ENCODE assay signal across 18 cellular contexts in genomic region chr6:64776359-64776758, GRCh38.
DNase-seq lines count a peak whose midpoint lies in the region; ATAC-seq, FAIRE-seq and TF ChIP-seq lines count a peak whose summit lies in the region.
"Had no signal": no experiment of that assay in that cellular context is flagged by ENCODE, and none has a peak within 500 bp of the region (broad histone marks: within the 10 kb centered on the region; RNA-seq: fewer than 3 reads in every experiment).

No MANE protein-coding gene starts in this region.

- no peak overlapping the region for H3K27ac ChIP-seq in HepG2 (ENCODE audit: extremely low read length, insufficient read depth, low read length)
- no peak overlapping the region for H3K27ac ChIP-seq in right lobe of liver
- H3K27ac ChIP-seq in SK-N-MC, result peak overlapping the region; percentile 63; the same call in 1 of the 2 replicates
- no peak overlapping the region for H3K27ac ChIP-seq in neuronal stem cell (replicated peaks; ENCODE audit: low read length)
- H3K27ac ChIP-seq: 22Rv1; BLaER1 treated with 17β-estradiol and CSF1 and Interleukin-3, amounts not matched to agents 10 nM and 100 nM had no signal

- H4K20me1 ChIP-seq in HepG2 (ENCODE audit: insufficient read depth, low read length), result no peaks in the 10 kb centered on the region
- H4K20me1 ChIP-seq: BLaER1 treated with 17β-estradiol and CSF1 and Interleukin-3, amounts not matched to agents 10 nM and 100 nM had no signal

- H3K23ac ChIP-seq in neuronal stem cell (ENCODE audit: low read depth, low read length, poor library complexity), result no peak overlapping the region

- TF ChIP-seq EP300 in HepG2 (IDR thresholded peaks at IDR 0.05; ENCODE audit: low read depth in 2 of 2, low read length in 2 of 2) (no peak), HepG2 (CRISPR knock-in tag; IDR thresholded peaks at IDR 0.05; ENCODE audit: borderline replicate concordance) (no peak)

- no TSS peak for BruUV-seq in HepG2 (replicated peaks; lab: Mats Ljungman, UMichigan)

- H3K18ac ChIP-seq in neuronal stem cell (ENCODE audit: low read length), result no peak overlapping the region

- POLR2A ChIA-PET in HepG2 (lab: Yijun Ruan, JAX), result no interaction called here

- H3K4me3 ChIP-seq in HepG2 (replicated peaks in 1 of 3; ENCODE audit: insufficient read depth in 1 of 3, low read depth in 2 of 3, low read length in 3 of 3) (no peak overlapping the region), right lobe of liver (no peak overlapping the region), SK-N-MC (peak overlapping the region; percentile 51), neuronal stem cell (ENCODE audit: low read length in 2 of 2) (no peak overlapping the region)
- H3K4me3 ChIP-seq: BLaER1 treated with 17β-estradiol and CSF1 and Interleukin-3, amounts not matched to agents 10 nM and 100 nM; GM12878 had no signal

- no peak overlapping the region for H3K4ac ChIP-seq in neuronal stem cell (ENCODE audit: low read length)

- ATAC-seq in HepG2 (no peak), right lobe of liver (no peak)
- ATAC-seq: GM12878 had no signal

- no peak for FAIRE-seq in HepG2 (lab: Jason Lieb, UNC)
- FAIRE-seq: GM12878, H1 had no signal

- no peak overlapping the region for H2BK12ac ChIP-seq in neuronal stem cell (ENCODE audit: low read length)

- H2AFZ ChIP-seq in HepG2 (ENCODE audit: low read length) (no peak overlapping the region), neuronal stem cell (ENCODE audit: low read length) (peak overlapping the region; percentile 12)

- no peak overlapping the region for H2BK120ac ChIP-seq in neuronal stem cell (ENCODE audit: low read depth, low read length)

- intact Hi-C loops in HepG2 (cut with micrococcal nuclease; ENCODE audit: unreplicated experiment) (no loop called here), right lobe of liver (cut with DNase I) (no loop called here)

- 7% methylated on average over 1 of the region's 1 CpG for WGBS in HepG2 (ENCODE audit: low lambda C conversion rate)
- 70% methylated on average over 1 of the region's 1 CpG for WGBS in right lobe of liver (ENCODE audit: insufficient coverage, low coverage, low lambda C conversion rate, missing lambda C conversion rate)
- no CpG with 5 or more reads among the region's 1 CpG for WGBS in neuronal stem cell (ENCODE audit: extremely low coverage in 2 of 2, insufficient read length in 2 of 2, insufficient replicate concordance in 1 of 2), 2 donors

- H3K27me3 ChIP-seq in HepG2 (ENCODE audit: control insufficient read depth in 1 of 2, insufficient read depth in 2 of 2, low read length in 2 of 2), result no peaks in the 10 kb centered on the region
- H3K27me3 ChIP-seq in right lobe of liver, result no peaks in the 10 kb centered on the region
- H3K27me3 ChIP-seq in neuronal stem cell (ENCODE audit: control insufficient read depth in 3 of 3, insufficient read depth in 3 of 3, low read depth in 1 of 3, low read length in 3 of 3), result no peaks in the 10 kb centered on the region
- H3K27me3 ChIP-seq: BLaER1 treated with 17β-estradiol and CSF1 and Interleukin-3, amounts not matched to agents 10 nM and 100 nM had no signal

- no peak overlapping the region for H2BK15ac ChIP-seq in neuronal stem cell (ENCODE audit: low read length)

- no peak overlapping the region for H2BK5ac ChIP-seq in neuronal stem cell (ENCODE audit: low read length)

- TF ChIP-seq CTCF in HepG2 (CRISPR knock-in tag; IDR thresholded peaks at IDR 0.05) (no peak), right lobe of liver (IDR thresholded peaks at IDR 0.05) (no peak)

- in situ Hi-C loops in HepG2 (cut with HindIII; ENCODE audit: extremely low pct_ligation_motif_present, low pct_unique_long_range_greater_than_20kb), result no loop called here

- no peak overlapping the region for H3K14ac ChIP-seq in neuronal stem cell (ENCODE audit: low read length)

- H3K36me3 ChIP-seq in HepG2 (replicated peaks in 1 of 2; ENCODE audit: control insufficient read depth in 1 of 2, insufficient read depth in 2 of 2, low read length in 2 of 2), result no peaks in the 10 kb centered on the region
- no peaks in the 10 kb centered on the region for H3K36me3 ChIP-seq in right lobe of liver
- H3K36me3 ChIP-seq in SK-N-MC (ENCODE audit: insufficient read depth, low read length), result no peaks in the 10 kb centered on the region
- no peaks in the 10 kb centered on the region for H3K36me3 ChIP-seq in neuronal stem cell (replicated peaks in 1 of 2; ENCODE audit: control insufficient read depth in 2 of 2, insufficient read depth in 2 of 2, low read length in 2 of 2)
- H3K36me3 ChIP-seq: BLaER1 treated with 17β-estradiol and CSF1 and Interleukin-3, amounts not matched to agents 10 nM and 100 nM had no signal

- H3K9ac ChIP-seq in HepG2 (ENCODE audit: insufficient read depth, low read depth, low read length) (no peak overlapping the region), SK-N-MC (ENCODE audit: insufficient read length) (no peak overlapping the region), neuronal stem cell (ENCODE audit: low read depth, low read length, poor library complexity) (no peak overlapping the region)
- H3K9ac ChIP-seq: BLaER1 treated with 17β-estradiol and CSF1 and Interleukin-3, amounts not matched to agents 10 nM and 100 nM had no signal

- no peak overlapping the region for H4K8ac ChIP-seq in neuronal stem cell (ENCODE audit: low read depth, low read length)

- no peaks in the 10 kb centered on the region for H3K79me2 ChIP-seq in HepG2 (ENCODE audit: insufficient read depth, low read length)

- CTCF ChIA-PET in HepG2 (lab: Yijun Ruan, JAX; ENCODE audit: low intra/inter-chr PET ratio, low total read pairs), result no interaction called here

- no peak overlapping the region for H2AK5ac ChIP-seq in neuronal stem cell (ENCODE audit: low read depth, low read length)

- H3K79me1 ChIP-seq in neuronal stem cell (ENCODE audit: low read depth, low read length), result no peaks in the 10 kb centered on the region

- no peak overlapping the region for H4K91ac ChIP-seq in neuronal stem cell (ENCODE audit: low read depth, low read length, poor library complexity)

- H3K4me1 ChIP-seq in HepG2 (ENCODE audit: insufficient read depth, low read length) (no peaks in the 10 kb centered on the region), right lobe of liver (no peaks in the 10 kb centered on the region), neuronal stem cell (ENCODE audit: control insufficient read depth in 2 of 2, insufficient read depth in 1 of 2, low read depth in 1 of 2, low read length in 2 of 2) (peaks cover 0 to 3% of the 10 kb centered on the region in 2 donors)
- H3K4me1 ChIP-seq: BLaER1 treated with 17β-estradiol and CSF1 and Interleukin-3, amounts not matched to agents 10 nM and 100 nM had no signal

- TF ChIP-seq RAD21 in HepG2 (CRISPR knock-in tag; IDR thresholded peaks at IDR 0.05), result no peak

- no peak for TF ChIP-seq POLR2A in HepG2 (IDR thresholded peaks at IDR 0.05; ENCODE audit: insufficient read depth in 1 of 2, low read depth in 2 of 2, low read length in 2 of 2)
- no peak for TF ChIP-seq POLR2A in right lobe of liver (IDR thresholded peaks at IDR 0.05)

- H3K9me3 ChIP-seq in HepG2 (ENCODE audit: low read length) (peaks cover 13% of the 10 kb centered on the region; the same call in 1 of the 2 replicates), right lobe of liver (no peaks in the 10 kb centered on the region), SK-N-MC (ENCODE audit: low read depth, low read length) (peaks cover 11% of the 10 kb centered on the region; the same call in 1 of the 2 replicates), neuronal stem cell (replicated peaks in 1 of 2; ENCODE audit: control insufficient read depth in 2 of 2, insufficient read depth in 1 of 2, low read depth in 1 of 2, low read length in 2 of 2) (no peaks in the 10 kb centered on the region)

- DNase-seq in HepG2 (ENCODE audit: low spot score) (no peak), right lobe of liver (no peak), SK-N-MC (ENCODE audit: low read depth, low spot score) (no peak), neuronal stem cell (ENCODE audit: low spot score) (no peak), NCI-H187 treated with DMSO at 0.1 percent for 48 hours (lab: John Stamatoyannopoulos, UW) (no peak), T1000 (lab: John Stamatoyannopoulos, UW) (no peak), superior temporal gyrus (ENCODE audit: extremely low spot score) (no peak)
- DNase-seq: CD8-positive, alpha-beta memory T cell; COR-L47; DMS 273 treated with DMSO at 0.1 percent for 48 hours; DMS53; DND-41; EL; H9 had no signal

- H3K4me2 ChIP-seq in HepG2 (ENCODE audit: low read depth, low read length), result no peak overlapping the region
- H3K4me2 ChIP-seq in neuronal stem cell (ENCODE audit: insufficient read depth, low read length, poor library complexity, severe bottlenecking), result no peak overlapping the region
- H3K4me2 ChIP-seq: BLaER1 treated with 17β-estradiol and CSF1 and Interleukin-3, amounts not matched to agents 10 nM and 100 nM had no signal

TF ChIP-seq in HepG2, 621 proteins besides CTCF, POLR2A, EP300 and RAD21 (continues in another document):
- peak; percentile 68 to 87 for TF ChIP-seq MAFK (conservative IDR thresholded peaks at IDR 0.05 in 1 of 2, IDR thresholded peaks at IDR 0.05 in 1 of 2; ENCODE audit: low read length in 2 of 2)
- TF ChIP-seq CERS6 (CRISPR knock-in tag; IDR thresholded peaks at IDR 0.05), result no peak
- peak; percentile 71 for TF ChIP-seq MAFF (IDR thresholded peaks at IDR 0.05; ENCODE audit: low read depth, low read length)
- TF ChIP-seq ZNF740 (CRISPR knock-in tag; IDR thresholded peaks at IDR 0.05), result no peak
- TF ChIP-seq ERF (CRISPR knock-in tag; IDR thresholded peaks at IDR 0.05), result no peak
- TF ChIP-seq HNRNPUL1 (IDR thresholded peaks at IDR 0.05; ENCODE audit: low read depth, low read length), result no peak
- TF ChIP-seq ZBTB26 (CRISPR knock-in tag; IDR thresholded peaks at IDR 0.05; ENCODE audit: borderline replicate concordance), result no peak
